ENCODE assay signal across 8 cellular contexts in genomic region chr9:129177791-129178578, GRCh38. TPM values are rescaled to one million over a fixed set of nuclear protein-coding genes. Genes with fewer than 3 reads are reported as not detected.
DNase-seq lines count a peak whose midpoint lies in the region; ATAC-seq and TF ChIP-seq lines count a peak whose summit lies in the region.

IER5L (minus strand) TSS chr9:129178261; CDS start chr9:129178052, 209 bp downstream.

- intact Hi-C loops in left ventricle myocardium superior (cut with micrococcal nuclease), result no loop called here
- intact Hi-C loops in psoas muscle (cut with DNase I), result loop anchor here in 1 of 2 donors (2.0 kb wide), 1 partner anchor 311 kb away; no protein-coding TSS in a partner anchor

- peak; percentile 86 for ATAC-seq in HG02870 (IDR thresholded peaks at IDR 0.05; ENCODE audit: unreplicated experiment)
- ATAC-seq in left ventricle myocardium superior, result peak; percentile 78
- peak; percentile 89 to 90 (median 90) for ATAC-seq in psoas muscle

- no peaks in the 10 kb centered on the region for H3K9me3 Mint-ChIP-seq in T-helper 1 cell treated with Interleukin-12 subunit alpha and Interleukin-12 subunit beta and Interleukin-4 antibody, amounts not matched to agents 30 μg/mL and 1 μg/mL, for 36 hours

- no peaks in the 10 kb centered on the region for H3K27me3 ChIP-seq in psoas muscle (ENCODE audit: insufficient read depth in 3 of 3, low read length in 2 of 3)

- peak within 1 kb of the TSS; percentile 89 for H3K27ac ChIP-seq in psoas muscle
- peak within 1 kb of the TSS; percentile 94 for H3K27ac ChIP-seq in urinary bladder (ENCODE audit: low read depth)

- H3K36me3 ChIP-seq in psoas muscle (ENCODE audit: insufficient read depth in 1 of 2, low read depth in 1 of 2) (no peaks in the 10 kb centered on the region), urinary bladder (ENCODE audit: insufficient read depth) (no peaks in the 10 kb centered on the region)

- H3K9me3 ChIP-seq in psoas muscle, result no peaks in the 10 kb centered on the region

- H3K4me1 Mint-ChIP-seq in T-helper 1 cell treated with Interleukin-12 subunit alpha and Interleukin-12 subunit beta and Interleukin-4 antibody, amounts not matched to agents 30 μg/mL and 1 μg/mL, for 36 hours (ENCODE audit: low read depth), result peaks cover 13% of the 10 kb centered on the region

- TF ChIP-seq POLR2A in GM15510 (IDR thresholded peaks at IDR 0.05; ENCODE audit: borderline replicate concordance, extremely low read depth, insufficient read length), result peak; percentile 92

- H3K27ac Mint-ChIP-seq in T-helper 1 cell treated with Interleukin-12 subunit alpha and Interleukin-12 subunit beta and Interleukin-4 antibody, amounts not matched to agents 30 μg/mL and 1 μg/mL, for 36 hours, result no peak within 1 kb of the TSS

- H3K4me1 ChIP-seq in psoas muscle (peaks cover 17% of the 10 kb centered on the region), urinary bladder (ENCODE audit: insufficient read depth) (no peaks in the 10 kb centered on the region)

- no peak for TF ChIP-seq CTCF in psoas muscle (IDR thresholded peaks at IDR 0.05)

- H3K36me3 Mint-ChIP-seq in T-helper 1 cell treated with Interleukin-12 subunit alpha and Interleukin-12 subunit beta and Interleukin-4 antibody, amounts not matched to agents 30 μg/mL and 1 μg/mL, for 36 hours (ENCODE audit: low read depth), result no peaks in the 10 kb centered on the region

- H3K4me3 ChIP-seq in psoas muscle (peak within 1 kb of the TSS; percentile 86), urinary bladder (ENCODE audit: low read depth, low read length) (peak within 1 kb of the TSS; percentile 96)

- H3K27me3 Mint-ChIP-seq in T-helper 1 cell treated with Interleukin-12 subunit alpha and Interleukin-12 subunit beta and Interleukin-4 antibody, amounts not matched to agents 30 μg/mL and 1 μg/mL, for 36 hours (ENCODE audit: low read depth), result peaks cover 6% of the 10 kb centered on the region

- DNase-seq in NCI-H146 (lab: John Stamatoyannopoulos, UW) (peak; percentile 94), amygdala (lab: John Stamatoyannopoulos, UW) (peak in 55 of 56 donors; percentile 52 to 99 (median 93)), left ventricle myocardium superior (peak; percentile 96), psoas muscle (peak; percentile 96 to 97)

- H3K4me3 Mint-ChIP-seq in T-helper 1 cell treated with Interleukin-12 subunit alpha and Interleukin-12 subunit beta and Interleukin-4 antibody, amounts not matched to agents 30 μg/mL and 1 μg/mL, for 36 hours, result peak within 1 kb of the TSS; percentile 86

- 0 to 1% (median 0%) methylated on average over 77 to 91 of the region's 91 CpGs for WGBS in psoas muscle, 3 donors
- WGBS in urinary bladder, result under 1% methylated on average over 91 of the region's 91 CpGs

RNA-seq across cellular contexts. Expression of gene IER5L, which starts in this region (rescaled TPM):
- 3.5 TPM for total RNA-seq in left ventricle myocardium superior
- total RNA-seq in psoas muscle, result 1 to 10 TPM; 1.7 to 4.5 (median 3.4) TPM
- polyA plus RNA-seq in psoas muscle, result 1 to 10 TPM; 1.4 to 8.3 (median 3.0) TPM
- 15.2 TPM for total RNA-seq in urinary bladder
- polyA plus RNA-seq in urinary bladder, result 13.3 TPM

Comparison
In these comparisons a context has a peak if more than half of its experiments do, and no peak if none do; other contexts are left out.
1. Peak in every context shown above with its lines: DNase-seq, ATAC-seq, H3K4me3 ChIP-seq and H3K27ac ChIP-seq.